ENCODE assay signal across 15 cellular contexts in the genomic region with DNA sequence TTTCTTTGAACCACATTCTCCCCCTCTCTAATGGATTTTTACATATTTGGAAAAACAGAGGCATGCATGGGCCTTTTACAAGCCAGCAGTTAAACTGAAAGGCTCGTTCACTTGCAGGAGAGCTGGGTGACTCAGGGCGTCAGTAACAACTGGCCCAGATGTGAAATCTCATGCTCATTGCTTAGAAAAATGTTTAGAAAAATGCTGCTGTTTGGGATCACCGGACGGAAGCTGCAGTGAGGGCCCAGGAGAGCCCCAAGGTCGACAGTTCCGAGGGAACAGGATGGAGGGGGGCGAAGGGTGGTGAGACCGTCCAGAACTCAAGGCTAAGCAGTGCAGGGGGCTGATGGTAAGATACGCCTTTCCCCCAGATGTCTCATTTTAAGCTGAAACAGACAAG. TPM values are rescaled to one million over a fixed set of nuclear protein-coding genes. Genes with fewer than 3 reads are reported as not detected.
DNase-seq lines count a peak whose midpoint lies in the region; ATAC-seq and TF ChIP-seq lines count a peak whose summit lies in the region.
"Had no signal": no experiment of that assay in that cellular context is flagged by ENCODE, and none has a peak within 500 bp of the region (broad histone marks: within the 10 kb centered on the region; RNA-seq: fewer than 3 reads in every experiment).

No MANE protein-coding gene starts in this region.

- peak overlapping the region; percentile 7; the same call in 1 of the 2 replicates for H3K4me3 Mint-ChIP-seq in HFFc6
- H3K4me3 Mint-ChIP-seq in mesothelial cell of epicardium: no peak overlapping the region
- no peak overlapping the region for H3K4me3 Mint-ChIP-seq in T-cell
- H3K4me3 Mint-ChIP-seq in CD8-positive, alpha-beta T cell: no peak overlapping the region
- H3K4me3 Mint-ChIP-seq: neural crest cell had no signal

- no peaks in the 10 kb centered on the region for H3K36me3 ChIP-seq in testis (ENCODE audit: low read depth, missing control alignments)
- H3K36me3 ChIP-seq in CD8-positive, alpha-beta T cell (ENCODE audit: insufficient read depth, low read length): no peaks in the 10 kb centered on the region

- H3K27me3 Mint-ChIP-seq in HFFc6 (ENCODE audit: insufficient read depth) (no peaks in the 10 kb centered on the region; the same call in 1 of the 2 replicates), mesothelial cell of epicardium (ENCODE audit: low read depth) (no peaks in the 10 kb centered on the region), T-cell (peaks cover 3 to 12% of the 10 kb centered on the region in 2 donors)
- H3K27me3 Mint-ChIP-seq in CD8-positive, alpha-beta T cell (ENCODE audit: low read depth): peaks cover 4% of the 10 kb centered on the region

- H3K27ac Mint-ChIP-seq in HFFc6 (peak overlapping the region; percentile 22), mesothelial cell of epicardium (peak overlapping the region; percentile 82), T-cell (no peak overlapping the region)
- H3K27ac Mint-ChIP-seq in CD8-positive, alpha-beta T cell: no peak overlapping the region

- ATAC-seq in T-cell (replicated peaks in 1 of 4): no peak
- no peak for ATAC-seq in CD8-positive, alpha-beta T cell

- H3K27me3 ChIP-seq in testis: no peaks in the 10 kb centered on the region
- H3K27me3 ChIP-seq in CD8-positive, alpha-beta T cell (ENCODE audit: insufficient read depth, low read length): no peaks in the 10 kb centered on the region

- POLR2A ChIA-PET in T-cell (lab: Charles Lee): no interaction called here
- POLR2A ChIA-PET in CD8-positive, alpha-beta T cell (lab: Charles Lee): no interaction called here

- H3K4me1 Mint-ChIP-seq in HFFc6 (ENCODE audit: low read depth) (peaks cover 35% of the 10 kb centered on the region), mesothelial cell of epicardium (peaks cover 14% of the 10 kb centered on the region), T-cell (no peaks in the 10 kb centered on the region)
- H3K4me1 Mint-ChIP-seq in CD8-positive, alpha-beta T cell (ENCODE audit: low read depth): no peaks in the 10 kb centered on the region

- intact Hi-C loops in testis (cut with DNase I; ENCODE audit: low total_unique reads): no loop called here
- intact Hi-C loops in CD8-positive, alpha-beta T cell (cut with DNase I, micrococcal nuclease): no loop called here

- peak overlapping the region; percentile 6 to 75 for H3K27ac ChIP-seq in testis
- no peak overlapping the region for H3K27ac ChIP-seq in CD8-positive, alpha-beta T cell (ENCODE audit: low read depth, low read length)

- peaks cover 26% of the 10 kb centered on the region for H3K4me1 ChIP-seq in testis
- H3K4me1 ChIP-seq in CD8-positive, alpha-beta T cell (ENCODE audit: insufficient read depth, low read length): no peaks in the 10 kb centered on the region

- DNase-seq in HFFc6: peak; percentile 47
- peak; percentile 75 for DNase-seq in fibroblast of the aortic adventitia (ENCODE audit: low read depth)
- DNase-seq in mesothelial cell of epicardium (ENCODE audit: low spot score in 2 of 2, unreplicated experiment in 2 of 2): no peak
- peak; percentile 49 for DNase-seq in testis
- no peak for DNase-seq in T-cell
- DNase-seq in NCI-H526 (lab: John Stamatoyannopoulos, UW): no peak
- no peak for DNase-seq in cerebellar cortex (ENCODE audit: low spot score)
- no peak for DNase-seq in CD8-positive, alpha-beta T cell
- DNase-seq: activated CD4-positive, CD25-positive, alpha-beta regulatory T cell treated with anti-CD3 and anti-CD28 coated beads, Interleukin-2, amount 50 U/mL, for 72 hours; COR-L47; NCI-H1092; NCI-H524; stimulated activated CD4-positive, alpha-beta T cell treated with anti-CD3 and anti-CD28 coated beads, Interleukin-4, amount 100 ng/mL, for 24 hours; substantia nigra had no signal

- no peak for TF ChIP-seq POLR2A in testis (IDR thresholded peaks at IDR 0.05)

- WGBS in testis, 2 donors: 19 to 37% methylated on average over 9 of the region's 9 CpGs

- H3K4me3 ChIP-seq in fibroblast of the aortic adventitia (ENCODE audit: low read depth, low read length) (no peak overlapping the region), testis (no peak overlapping the region)
- H3K4me3 ChIP-seq in CD8-positive, alpha-beta T cell (ENCODE audit: low read depth, low read length): no peak overlapping the region

- H3K9me3 Mint-ChIP-seq in HFFc6 (no peaks in the 10 kb centered on the region), mesothelial cell of epicardium (no peaks in the 10 kb centered on the region), T-cell (no peaks in the 10 kb centered on the region)
- no peaks in the 10 kb centered on the region for H3K9me3 Mint-ChIP-seq in CD8-positive, alpha-beta T cell
- H3K9me3 Mint-ChIP-seq: neural crest cell had no signal

- H3K9me3 ChIP-seq in testis: no peaks in the 10 kb centered on the region
- H3K9me3 ChIP-seq in CD8-positive, alpha-beta T cell (ENCODE audit: low read length): no peaks in the 10 kb centered on the region

- CTCF ChIA-PET in T-cell (lab: Charles Lee): no interaction called here
- CTCF ChIA-PET in CD8-positive, alpha-beta T cell (lab: Charles Lee): interaction anchor here (1.4 kb wide), 1 partner anchor 45 kb away, joined by 4 read pairs; no protein-coding TSS in a partner anchor

- TF ChIP-seq CTCF in HFFc6 (IDR thresholded peaks at IDR 0.05): no peak
- no peak for TF ChIP-seq CTCF in fibroblast of the aortic adventitia (IDR thresholded peaks at IDR 0.05; ENCODE audit: insufficient read depth, low read length)
- no peak for TF ChIP-seq CTCF in mesothelial cell of epicardium (IDR thresholded peaks at IDR 0.05; ENCODE audit: unreplicated experiment)
- TF ChIP-seq CTCF in testis (IDR thresholded peaks at IDR 0.05): no peak
- TF ChIP-seq CTCF in CD8-positive, alpha-beta T cell (IDR thresholded peaks at IDR 0.05): no peak

- H3K36me3 Mint-ChIP-seq in HFFc6 (ENCODE audit: low read depth) (no peaks in the 10 kb centered on the region), mesothelial cell of epicardium (peaks cover 2% of the 10 kb centered on the region), T-cell (no peaks in the 10 kb centered on the region)
- H3K36me3 Mint-ChIP-seq in CD8-positive, alpha-beta T cell: no peaks in the 10 kb centered on the region

RNA-seq across cellular contexts. Expression of gene SMTN, which starts 41.7 kb away (rescaled TPM):
- 100 to 1,000 TPM; 201 to 329 (median 246) TPM for total RNA-seq in HFFc6 (2021; fragmentation: NEBNext Ultra II Directional; extraction: Animal tissue kit (Norgen Biotek cat#: 25700))
- total RNA-seq in fibroblast of the aortic adventitia (ENCODE audit: low replicate concordance) (35.2 and 63.5 TPM in 2 replicates), mesothelial cell of epicardium (67.0 to 72.7 TPM (median 72.2 TPM) in 3 replicates), testis (10 to 100 TPM; 50.1 to 52.5 TPM), T-cell (10 to 100 TPM in 1 of 5 donors, 1 to 10 TPM in 4; 2.6 to 10.1 (median 3.8) TPM)
- polyA plus RNA-seq in testis (ENCODE audit: insufficient read depth, low read depth, low replicate concordance): 31.6 TPM
- 1 to 10 TPM; 4.0 to 4.9 TPM for total RNA-seq in CD8-positive, alpha-beta T cell

Comparison
In these comparisons a context has a peak if more than half of its experiments do, and no peak if none do; other contexts are left out.
1. DNase-seq: peak in HFFc6 (single experiment), fibroblast of the aortic adventitia (single experiment) and testis (single experiment); none in mesothelial cell of epicardium (0 of 2), T-cell (0 of 34), NCI-H526 (0 of 2), cerebellar cortex (single experiment) and CD8-positive, alpha-beta T cell (0 of 7).
2. H3K27ac Mint-ChIP-seq: peak in HFFc6 (single experiment) and mesothelial cell of epicardium (single experiment); none in T-cell (0 of 2) and CD8-positive, alpha-beta T cell (single experiment).